ENCODE assay signal across 8 cellular contexts in the genomic region with DNA sequence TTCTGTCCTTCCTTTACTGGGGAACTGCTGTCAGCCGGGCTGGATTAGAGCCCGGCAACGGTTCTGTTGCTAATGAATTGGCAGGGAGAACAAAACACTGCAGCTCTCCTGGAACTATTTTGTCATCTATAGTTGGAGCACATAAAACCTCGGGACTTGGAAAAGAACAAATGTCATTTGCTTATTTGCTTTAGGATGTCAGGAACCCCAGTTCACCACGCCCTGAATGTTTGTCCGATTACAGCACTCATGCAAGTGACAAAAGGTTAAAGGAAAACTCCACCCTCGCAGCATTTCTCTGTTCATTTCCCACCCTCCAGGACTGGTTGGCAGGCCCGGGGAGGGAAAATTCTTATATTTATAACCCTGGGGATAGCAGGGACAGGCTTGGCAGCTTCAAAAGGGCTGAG.
DNase-seq lines count a peak whose midpoint lies in the region; ATAC-seq and TF ChIP-seq lines count a peak whose summit lies in the region.

No MANE protein-coding gene starts in this region.

- TF ChIP-seq POLR2A in GM18505 (IDR thresholded peaks at IDR 0.05; ENCODE audit: borderline replicate concordance, extremely low read depth, insufficient read depth, insufficient read length), result no peak

- no peaks in the 10 kb centered on the region for H3K9me3 ChIP-seq in right cardiac atrium (ENCODE audit: control insufficient read depth, low read length)

- TF ChIP-seq CTCF in AG09319 (IDR thresholded peaks at IDR 0.05; ENCODE audit: low read depth, low read length), result no peak
- no peak for TF ChIP-seq CTCF in retinal pigment epithelial cell (conservative IDR thresholded peaks at IDR 0.05; ENCODE audit: low read depth, low read length)

- DNase-seq in AG09319 (ENCODE audit: extremely low read depth, low read depth) (peak; percentile 55), HS-27A (ENCODE audit: low read depth) (peak; percentile 56), amygdala (lab: John Stamatoyannopoulos, UW) (peak in 52 of 56 donors; percentile 16 to 86 (median 58)), right cardiac atrium (peak; percentile 89 to 94 (median 90)), retinal pigment epithelial cell (ENCODE audit: low read depth) (peak; percentile 74), NCI-H82 treated with DMSO at 0.1 percent for 48 hours (lab: John Stamatoyannopoulos, UW; ENCODE audit: unreplicated experiment) (no peak), AML-193 (lab: John Stamatoyannopoulos, UW) (no peak)

- H3K4me3 ChIP-seq in right cardiac atrium (ENCODE audit: low read length) (peak overlapping the region; percentile 45), retinal pigment epithelial cell (ENCODE audit: low read length) (no peak overlapping the region)

- H3K4me1 ChIP-seq in right cardiac atrium (ENCODE audit: control insufficient read depth, insufficient read depth, low read length), result peaks cover 25% of the 10 kb centered on the region

- peak overlapping the region; percentile 100 for H3K27ac ChIP-seq in right cardiac atrium (ENCODE audit: low read length)

- no peaks in the 10 kb centered on the region for H3K27me3 ChIP-seq in right cardiac atrium (ENCODE audit: control insufficient read depth, insufficient read depth)

- peak; percentile 87 to 88 for ATAC-seq in right cardiac atrium
- ATAC-seq in GM18505 (IDR thresholded peaks at IDR 0.05; ENCODE audit: unreplicated experiment), result no peak

- intact Hi-C loops in right cardiac atrium (cut with DNase I), result loop anchor here in 1 of 4 donors (5.0 kb wide), 1 partner anchor 69 kb away; the partner anchor contains the start of gene PLPP1

- 3% methylated on average over 8 of the region's 8 CpGs for WGBS in right cardiac atrium

Comparison
In these comparisons a context has a peak if more than half of its experiments do, and no peak if none do; other contexts are left out.
1. DNase-seq: peak in AG09319 (single experiment), HS-27A (single experiment), amygdala (52 of 56), right cardiac atrium (3 of 3) and retinal pigment epithelial cell (single experiment); none in NCI-H82 treated with DMSO at 0.1 percent for 48 hours (single experiment) and AML-193 (0 of 2).